8 cellular contexts compared by ENCODE assay signal in genomic region chr4:147056951-147057630, GRCh38.
DNase-seq lines count a peak whose midpoint lies in the region; ATAC-seq and TF ChIP-seq lines count a peak whose summit lies in the region.

No MANE protein-coding gene starts in this region.

- H3K9me3 Mint-ChIP-seq in osteocyte (ENCODE audit: unreplicated experiment), result no peaks in the 10 kb centered on the region

- no peak for ATAC-seq in HG03159 (IDR thresholded peaks at IDR 0.05; ENCODE audit: unreplicated experiment)

- H3K4me3 Mint-ChIP-seq in osteocyte (ENCODE audit: unreplicated experiment), result peak overlapping the region; percentile 72

- H3K4me3 ChIP-seq in choroid plexus epithelial cell (ENCODE audit: low read depth, low read length) (peak overlapping the region; percentile 50), lower leg skin (ENCODE audit: low read depth, poor library complexity, severe bottlenecking) (no peak overlapping the region)

- peaks cover 20% of the 10 kb centered on the region for H3K4me1 Mint-ChIP-seq in osteocyte (ENCODE audit: unreplicated experiment)

- H3K27me3 Mint-ChIP-seq in osteocyte (ENCODE audit: unreplicated experiment), result no peaks in the 10 kb centered on the region

- no peaks in the 10 kb centered on the region for H3K36me3 Mint-ChIP-seq in osteocyte (ENCODE audit: unreplicated experiment)

- in situ Hi-C loops in KBM-7 (cut with MboI; ENCODE audit: low pct_unique_long_range_greater_than_20kb, low sequenced_read_pairs), result no loop called here

- 23 to 28% methylated on average over 3 of the region's 3 CpGs for WGBS in lower leg skin, 2 donors

- DNase-seq in ELR (ENCODE audit: low read depth) (peak; percentile 52), LHCN-M2 (ENCODE audit: low read depth) (peak; percentile 69), choroid plexus epithelial cell (ENCODE audit: low read depth) (peak; percentile 68), osteocyte (ENCODE audit: extremely low spot score, unreplicated experiment) (no peak), NCI-H774 (lab: John Stamatoyannopoulos, UW) (no peak), lower leg skin (ENCODE audit: low spot score in 2 of 2) (no peak), KBM-7 (no peak)

- intact Hi-C loops in lower leg skin (cut with DNase I; ENCODE audit: low total_unique reads), result no loop called here

- TF ChIP-seq CTCF in choroid plexus epithelial cell (conservative IDR thresholded peaks at IDR 0.05; ENCODE audit: low read depth, low read length) (peak; percentile 43), osteocyte (IDR thresholded peaks at IDR 0.05) (peak; percentile 39), lower leg skin (IDR thresholded peaks at IDR 0.05) (no peak)

- no peak for TF ChIP-seq POLR2A in lower leg skin (IDR thresholded peaks at IDR 0.05)

- H3K27ac Mint-ChIP-seq in osteocyte (ENCODE audit: unreplicated experiment), result peak overlapping the region; percentile 91

Comparison
In these comparisons a context has a peak if more than half of its experiments do, and no peak if none do; other contexts are left out.
1. DNase-seq: peak in ELR (single experiment), LHCN-M2 (single experiment) and choroid plexus epithelial cell (single experiment); none in osteocyte (single experiment), NCI-H774 (single experiment), lower leg skin (0 of 2) and KBM-7 (single experiment).
2. CTCF ChIP-seq: peak in choroid plexus epithelial cell (single experiment) and osteocyte (single experiment); none in lower leg skin (0 of 3).